8 cellular contexts compared by ENCODE assay signal in genomic region chr18:56637897-56638231, GRCh38. TPM values are rescaled to one million over a fixed set of nuclear protein-coding genes. Genes with fewer than 3 reads are reported as not detected.
DNase-seq lines count a peak whose midpoint lies in the region; ATAC-seq and TF ChIP-seq lines count a peak whose summit lies in the region.

No MANE protein-coding gene starts in this region.

- H3K27ac Mint-ChIP-seq in activated naive CD4-positive, alpha-beta T cell treated with anti-CD3 and anti-CD28 coated beads, Interleukin-2, amount 50 U/mL, for 72 hours, result peak overlapping the region; percentile 98 to 99

- H3K79me2 ChIP-seq in hepatocyte, result peaks cover 51% of the 10 kb centered on the region

- peaks cover 0 to 9% of the 10 kb centered on the region in 2 donors for H3K9me3 Mint-ChIP-seq in activated naive CD4-positive, alpha-beta T cell treated with anti-CD3 and anti-CD28 coated beads, Interleukin-2, amount 50 U/mL, for 72 hours

- H3K27ac ChIP-seq in hepatocyte (peak overlapping the region; percentile 97), gastrocnemius medialis (peak overlapping the region; percentile 97 to 99 (median 98))

- H2AFZ ChIP-seq in hepatocyte, result peak overlapping the region; percentile 55

- 1% methylated on average over 11 of the region's 11 CpGs for WGBS in hepatocyte (ENCODE audit: low lambda C conversion rate, missing lambda C conversion rate)

- no peaks in the 10 kb centered on the region for H3K9me2 ChIP-seq in hepatocyte (replicated peaks; ENCODE audit: insufficient read depth)

- H3K36me3 ChIP-seq in BJ (ENCODE audit: control insufficient read depth, insufficient read depth, low read length) (no peaks in the 10 kb centered on the region), hepatocyte (replicated peaks; ENCODE audit: insufficient read depth, low read depth) (no peaks in the 10 kb centered on the region), gastrocnemius medialis (peaks cover 0 to under 1% of the 10 kb centered on the region in 2 donors)

- TF ChIP-seq POLR2A in gastrocnemius medialis (IDR thresholded peaks at IDR 0.05), result no peak

- H3K27me3 ChIP-seq in BJ (ENCODE audit: control insufficient read depth, insufficient read depth, low read length) (no peaks in the 10 kb centered on the region), hepatocyte (no peaks in the 10 kb centered on the region), gastrocnemius medialis (no peaks in the 10 kb centered on the region)

- H3K36me3 Mint-ChIP-seq in activated naive CD4-positive, alpha-beta T cell treated with anti-CD3 and anti-CD28 coated beads, Interleukin-2, amount 50 U/mL, for 72 hours, result peaks cover 23 to 40% of the 10 kb centered on the region in 2 donors

- H3K4me1 ChIP-seq in hepatocyte (ENCODE audit: insufficient read depth) (peaks cover 17% of the 10 kb centered on the region), gastrocnemius medialis (peaks cover 23 to 37% of the 10 kb centered on the region in 2 donors)

- CTCF ChIA-PET in BJ (lab: Yijun Ruan, JAX), result interaction anchor here (0.6 kb wide), 1 partner anchor 13 kb away, joined by 3 read pairs; no protein-coding TSS in a partner anchor

- DNase-seq in BJ (ENCODE audit: low read depth), result no peak
- DNase-seq in activated naive CD4-positive, alpha-beta T cell treated with anti-CD3 and anti-CD28 coated beads, Interleukin-2, amount 50 U/mL, for 72 hours (ENCODE audit: low spot score in 2 of 2), result no peak
- DNase-seq in hepatocyte (ENCODE audit: low spot score), result peak; percentile 34
- no peak for DNase-seq in gastrocnemius medialis
- no peak for DNase-seq in AG20443 (ENCODE audit: low spot score)

- in situ Hi-C loops in gastrocnemius medialis (cut with MboI; ENCODE audit: low sequenced_read_pairs in 4 of 4), result no loop called here

- H3K4me2 ChIP-seq in hepatocyte, result peak overlapping the region; percentile 82

- H3K9me3 ChIP-seq in hepatocyte (ENCODE audit: low read depth), result no peaks in the 10 kb centered on the region
- H3K9me3 ChIP-seq in gastrocnemius medialis, result no peaks in the 10 kb centered on the region

- H4K20me1 ChIP-seq in hepatocyte (ENCODE audit: insufficient read depth, poor library complexity, severe bottlenecking), result peaks cover 37% of the 10 kb centered on the region

- H3K4me3 ChIP-seq in BJ (ENCODE audit: low read depth, low read length) (peak overlapping the region; percentile 54), hepatocyte (peak overlapping the region; percentile 69), gastrocnemius medialis (peak overlapping the region; percentile 92 to 96 (median 94))

- intact Hi-C loops in gastrocnemius medialis (cut with DNase I; ENCODE audit: low total_unique reads), result loop anchor here (1.0 to 10.0 kb wide), 2 partner anchors 13 to 1053 kb away; partner anchors contain the start of genes TCF4 and WDR7

- TF ChIP-seq CTCF in BJ (IDR thresholded peaks at IDR 0.05; ENCODE audit: insufficient read depth, low read depth, low read length) (no peak), hepatocyte (IDR thresholded peaks at IDR 0.05; ENCODE audit: poor library complexity) (no peak), gastrocnemius medialis (IDR thresholded peaks at IDR 0.05 in 4 of 5, conservative IDR thresholded peaks at IDR 0.05 in 1 of 5) (no peak)

- POLR2A ChIA-PET in BJ (lab: Charles Lee), result no interaction called here

- ATAC-seq in GM19372 (IDR thresholded peaks at IDR 0.05; ENCODE audit: low read depth, unreplicated experiment) (peak; percentile 10), HG03442 (IDR thresholded peaks at IDR 0.05; ENCODE audit: unreplicated experiment) (peak; percentile 4), gastrocnemius medialis (peak; percentile 6 to 13), HG03469 (IDR thresholded peaks at IDR 0.05; ENCODE audit: unreplicated experiment) (no peak)
- ATAC-seq in activated naive CD4-positive, alpha-beta T cell treated with anti-CD3 and anti-CD28 coated beads, Interleukin-2, amount 50 U/mL, for 72 hours, result peak; percentile 2 to 7

RNA-seq across cellular contexts. Expression of gene TXNL1, which starts 0.5 kb away (rescaled TPM):
- 38.7 and 74.2 TPM in 2 replicates for polyA plus RNA-seq in BJ (2011; rRNA removed)
- polyA minus RNA-seq in BJ (2011; rRNA and poly(A)+ RNA removed), result 9.8 and 11.6 TPM in 2 replicates
- 10 to 100 TPM; 66.4 to 85.4 TPM for total RNA-seq in activated naive CD4-positive, alpha-beta T cell treated with anti-CD3 and anti-CD28 coated beads, Interleukin-2, amount 50 U/mL, for 72 hours
- 74.7 and 77.0 TPM in 2 replicates for total RNA-seq in hepatocyte
- 60.8 and 70.0 TPM in 2 replicates for polyA plus RNA-seq in hepatocyte
- 100 to 1,000 TPM; 100 to 125 (median 116) TPM for total RNA-seq in gastrocnemius medialis

RNA-seq across cellular contexts. Expression of gene WDR7, which starts 13.3 kb away (rescaled TPM):
- polyA plus RNA-seq in BJ (2011; rRNA removed), result 4.9 and 9.7 TPM in 2 replicates
- polyA minus RNA-seq in BJ (2011; rRNA and poly(A)+ RNA removed), result 26.7 and 28.6 TPM in 2 replicates
- total RNA-seq in activated naive CD4-positive, alpha-beta T cell treated with anti-CD3 and anti-CD28 coated beads, Interleukin-2, amount 50 U/mL, for 72 hours, result 10 to 100 TPM; 21.9 to 33.7 TPM
- total RNA-seq in hepatocyte, result 14.0 and 19.0 TPM in 2 replicates
- polyA plus RNA-seq in hepatocyte, result 5.9 and 9.0 TPM in 2 replicates
- total RNA-seq in gastrocnemius medialis, result 10 to 100 TPM; 20.5 to 24.2 (median 21.8) TPM
